8 cellular contexts compared by ENCODE assay signal in the genomic region with DNA sequence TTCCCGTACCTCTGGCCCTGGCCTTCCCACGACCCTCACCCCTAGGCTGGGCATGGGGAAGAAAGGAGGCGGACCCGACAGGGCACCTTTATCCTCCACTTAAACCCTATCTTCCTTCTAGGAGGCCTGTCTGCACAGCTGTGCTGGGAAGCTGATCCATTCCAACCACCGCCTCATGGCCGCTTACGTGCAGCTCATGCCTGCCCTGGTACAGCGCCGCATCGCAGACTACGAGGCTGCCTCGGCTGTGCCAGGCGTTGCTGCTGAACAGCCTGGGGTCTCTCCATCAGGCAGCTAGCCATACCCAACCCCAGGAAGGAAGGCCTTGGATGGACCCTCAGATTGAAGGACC. TPM values are rescaled to one million over a fixed set of nuclear protein-coding genes. Genes with fewer than 3 reads are reported as not detected.
A peak's percentile ranks its signal among the peaks of the same experiment; 100 is the strongest.
DNase-seq lines count a peak whose midpoint lies in the region; ATAC-seq and TF ChIP-seq lines count a peak whose summit lies in the region.

No MANE protein-coding gene starts in this region.

- H3K4me1 ChIP-seq in breast epithelium = peaks cover 0 to 9% of the 10 kb centered on the region in 2 donors

- TF ChIP-seq POLR2A in breast epithelium (IDR thresholded peaks at IDR 0.05) = no peak

- no peaks in the 10 kb centered on the region for H3K27me3 ChIP-seq in breast epithelium

- DNase-seq in breast epithelium (ENCODE audit: low spot score in 2 of 2) (no peak), lung microvascular endothelial cell (ENCODE audit: low read depth in 2 of 2) (peak; percentile 33 to 39), DMS153 treated with DMSO at 0.1 percent for 48 hours (lab: John Stamatoyannopoulos, UW; ENCODE audit: unreplicated experiment) (no peak), NCI-H510A treated with DMSO at 0.1 percent for 48 hours (lab: John Stamatoyannopoulos, UW) (no peak), putamen (ENCODE audit: low spot score) (no peak), hepatic stellate cell (ENCODE audit: low spot score) (no peak)

- ATAC-seq in HG03442 (IDR thresholded peaks at IDR 0.05; ENCODE audit: unreplicated experiment) = peak; percentile 1

- no peaks in the 10 kb centered on the region for H3K36me3 ChIP-seq in breast epithelium

- peak overlapping the region; percentile 95 to 97 for H3K27ac ChIP-seq in breast epithelium

- intact Hi-C loops in breast epithelium (cut with DNase I; ENCODE audit: low total_unique reads) = no loop called here

- no peaks in the 10 kb centered on the region for H3K9me3 ChIP-seq in breast epithelium

- no peak for TF ChIP-seq CTCF in breast epithelium (IDR thresholded peaks at IDR 0.05)

- H3K4me3 ChIP-seq in GM08714 (ENCODE audit: low read length) (peak overlapping the region; percentile 83), breast epithelium (peak overlapping the region; percentile 73 to 81 (median 81))

RNA-seq across cellular contexts. Expression of gene TIMM10B, which starts 0.6 kb away (rescaled TPM):
- 10 to 100 TPM; 30.7 to 49.2 (median 39.3) TPM for total RNA-seq in breast epithelium
- total RNA-seq in lung microvascular endothelial cell = 16.3 and 28.6 TPM in 2 replicates

RNA-seq across cellular contexts. Expression of gene ARFIP2, which starts 0.8 kb away (rescaled TPM):
- total RNA-seq in breast epithelium (100 to 1,000 TPM in 2 of 3 donors, 10 to 100 TPM in 1; 40.0 to 129 (median 121) TPM), lung microvascular endothelial cell (27.6 and 27.7 TPM in 2 replicates)

RNA-seq across cellular contexts. Expression of gene TRIM3, which starts 8.2 kb away (rescaled TPM):
- 10 to 100 TPM; 21.6 to 43.9 (median 32.6) TPM for total RNA-seq in breast epithelium
- total RNA-seq in lung microvascular endothelial cell = 15.3 and 21.6 TPM in 2 replicates

RNA-seq across cellular contexts. Expression of gene DNHD1, which starts 15.2 kb away (rescaled TPM):
- 10 to 100 TPM; 12.3 to 21.6 (median 14.9) TPM for total RNA-seq in breast epithelium
- total RNA-seq in lung microvascular endothelial cell = 0.65 and 1.6 TPM in 2 replicates

RNA-seq across cellular contexts. Expression of gene HPX, which starts 41.1 kb away (rescaled TPM):
- total RNA-seq in breast epithelium (10 to 100 TPM in 2 of 3 donors, under 1 TPM in 1; 0.96 to 25.2 (median 12.9) TPM), lung microvascular endothelial cell (0.22 TPM in 1 of 2 replicates, not detected in the other)

Comparison
In these comparisons a context has a peak if more than half of its experiments do, and no peak if none do; other contexts are left out.
1. DNase-seq: peak in lung microvascular endothelial cell (2 of 2); none in breast epithelium (0 of 2), DMS153 treated with DMSO at 0.1 percent for 48 hours (single experiment), NCI-H510A treated with DMSO at 0.1 percent for 48 hours (single experiment), putamen (single experiment) and hepatic stellate cell (single experiment).